ENCODE assay signal across 11 cellular contexts in the genomic region with DNA sequence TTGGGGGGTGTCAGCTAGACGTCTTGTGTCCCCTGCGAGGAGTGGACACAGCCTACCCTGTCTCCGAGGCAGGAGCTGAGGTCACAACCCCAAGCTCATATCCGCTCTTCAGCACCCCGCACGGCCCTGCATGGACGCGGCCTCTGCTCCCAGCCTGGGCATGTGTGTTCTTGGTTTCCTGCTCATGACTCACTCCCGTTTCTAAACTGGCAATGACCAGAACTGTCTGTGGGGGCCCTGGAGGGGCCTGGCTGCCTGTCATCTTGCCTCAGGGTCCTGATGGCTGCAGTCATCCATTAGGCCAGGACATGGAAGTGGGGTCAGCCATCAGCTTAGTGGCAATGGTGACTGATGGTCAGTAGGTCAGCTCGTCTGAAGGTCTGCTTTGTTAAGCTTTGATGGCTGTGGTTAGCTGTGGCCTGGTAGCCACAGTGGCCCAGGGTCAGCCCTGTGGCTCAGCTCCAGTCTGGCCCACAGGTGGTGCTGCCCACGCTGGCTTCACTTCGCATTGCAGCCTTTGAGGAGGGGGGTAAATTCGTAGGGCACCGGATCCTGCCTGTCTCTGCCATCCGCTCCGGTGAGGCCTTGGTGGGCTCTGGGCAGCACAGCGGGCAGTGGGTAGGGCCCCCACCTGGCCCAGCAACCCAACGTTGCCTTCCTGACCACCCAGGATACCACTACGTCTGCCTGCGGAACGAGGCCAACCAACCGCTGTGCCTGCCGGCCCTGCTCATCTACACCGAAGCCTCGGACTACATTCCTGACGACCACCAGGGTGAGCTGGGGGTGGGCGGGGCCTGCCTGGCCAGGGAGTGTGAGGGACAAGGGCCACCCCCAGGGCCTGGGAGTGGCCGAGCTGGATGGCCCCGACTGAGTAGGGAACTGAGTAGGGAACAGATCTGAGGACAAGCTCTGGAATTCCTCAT. TPM values are rescaled to one million over a fixed set of nuclear protein-coding genes. Genes with fewer than 3 reads are reported as not detected.
DNase-seq lines count a peak whose midpoint lies in the region; ATAC-seq and TF ChIP-seq lines count a peak whose summit lies in the region.
"Had no signal": no experiment of that assay in that cellular context is flagged by ENCODE, and none has a peak within 500 bp of the region (broad histone marks: within the 10 kb centered on the region; RNA-seq: fewer than 3 reads in every experiment).

No MANE protein-coding gene starts in this region.

- H3K4me3 Mint-ChIP-seq in stimulated activated naive CD8-positive, alpha-beta T cell treated with anti-CD3 and anti-CD28 coated beads, Interleukin-15, amount 100 ng/mL, for 72 hours: no peak overlapping the region
- H3K4me3 Mint-ChIP-seq: activated T-cell treated with anti-CD3 and anti-CD28 coated beads, Interleukin-2, amount 50 U/mL, for 4 hours had no signal

- no peak for TF ChIP-seq CTCF in AG10803 (conservative IDR thresholded peaks at IDR 0.05; ENCODE audit: low read length)
- TF ChIP-seq CTCF in RWPE2 (IDR thresholded peaks at IDR 0.05; ENCODE audit: poor library complexity, severe bottlenecking): no peak

- no peak overlapping the region for H3K4me3 ChIP-seq in AG10803 (ENCODE audit: low read length)
- no peak overlapping the region for H3K4me3 ChIP-seq in RWPE2 (ENCODE audit: severe bottlenecking)
- H3K4me3 ChIP-seq: pancreas, tibial nerve had no signal

- ATAC-seq in RWPE2 (ENCODE audit: low read depth) (peak; percentile 51), HG03354 (IDR thresholded peaks at IDR 0.05; ENCODE audit: poor library complexity, severe bottlenecking, unreplicated experiment) (no peak)
- ATAC-seq in stimulated activated naive CD8-positive, alpha-beta T cell treated with anti-CD3 and anti-CD28 coated beads, Interleukin-15, amount 100 ng/mL, for 72 hours: no peak
- ATAC-seq: activated T-cell treated with anti-CD3 and anti-CD28 coated beads, Interleukin-2, amount 50 U/mL, for 4 hours; pancreas had no signal

- H3K27me3 Mint-ChIP-seq in stimulated activated naive CD8-positive, alpha-beta T cell treated with anti-CD3 and anti-CD28 coated beads, Interleukin-15, amount 100 ng/mL, for 72 hours: no peaks in the 10 kb centered on the region

- peak; percentile 16 for DNase-seq in AG10803 (ENCODE audit: low read depth)
- no peak for DNase-seq in RWPE2 (ENCODE audit: low spot score)
- DNase-seq in glomerular visceral epithelial cell (ENCODE audit: extremely low spot score): peak; percentile 47
- DNase-seq in occipital lobe (lab: John Stamatoyannopoulos, UW): no peak
- DNase-seq in stimulated activated naive CD8-positive, alpha-beta T cell treated with anti-CD3 and anti-CD28 coated beads, Interleukin-15, amount 100 ng/mL, for 72 hours: no peak
- DNase-seq: activated T-cell treated with anti-CD3 and anti-CD28 coated beads, Interleukin-2, amount 50 U/mL, for 4 hours; central memory CD4-positive, alpha-beta T cell; GF-D8 had no signal

- peak overlapping the region; percentile 28 for H3K27ac ChIP-seq in RWPE2 (ENCODE audit: poor library complexity, severe bottlenecking)
- H3K27ac ChIP-seq: pancreas, tibial nerve had no signal

- no peaks in the 10 kb centered on the region for H3K9me3 ChIP-seq in RWPE2 (ENCODE audit: severe bottlenecking)
- H3K9me3 ChIP-seq: pancreas, tibial nerve had no signal

- no peaks in the 10 kb centered on the region for H3K27me3 ChIP-seq in RWPE2 (ENCODE audit: insufficient read depth, poor library complexity, severe bottlenecking)
- H3K27me3 ChIP-seq: pancreas, tibial nerve had no signal

- H3K36me3 ChIP-seq in RWPE2 (ENCODE audit: low read depth): peaks cover 65% of the 10 kb centered on the region

- peaks cover 15% of the 10 kb centered on the region for H3K4me1 ChIP-seq in RWPE2 (ENCODE audit: insufficient read depth, poor library complexity, severe bottlenecking)

- H3K4me1 Mint-ChIP-seq in stimulated activated naive CD8-positive, alpha-beta T cell treated with anti-CD3 and anti-CD28 coated beads, Interleukin-15, amount 100 ng/mL, for 72 hours: peaks cover 23% of the 10 kb centered on the region

- no peaks in the 10 kb centered on the region for H3K9me3 Mint-ChIP-seq in stimulated activated naive CD8-positive, alpha-beta T cell treated with anti-CD3 and anti-CD28 coated beads, Interleukin-15, amount 100 ng/mL, for 72 hours
- H3K9me3 Mint-ChIP-seq: activated T-cell treated with anti-CD3 and anti-CD28 coated beads, Interleukin-2, amount 50 U/mL, for 4 hours had no signal

- no peak overlapping the region for H3K27ac Mint-ChIP-seq in stimulated activated naive CD8-positive, alpha-beta T cell treated with anti-CD3 and anti-CD28 coated beads, Interleukin-15, amount 100 ng/mL, for 72 hours

RNA-seq across cellular contexts. Expression of a gene that starts 12.0 kb away (rescaled TPM):
- 9.2 TPM for total RNA-seq in occipital lobe

RNA-seq across cellular contexts. Expression of a gene that starts 16.5 kb away (rescaled TPM):
- total RNA-seq in occipital lobe: 74.2 TPM

RNA-seq across cellular contexts. Expression of a gene that starts 21.2 kb away (rescaled TPM):
- total RNA-seq in occipital lobe: 28.2 TPM

RNA-seq across cellular contexts. Expression of a gene that starts 22.4 kb away (rescaled TPM):
- 9.7 TPM for total RNA-seq in occipital lobe

RNA-seq across cellular contexts. Expression of a gene that starts 22.4 kb away (rescaled TPM):
- 17.5 TPM for total RNA-seq in occipital lobe

Comparison
In these comparisons a context has a peak if more than half of its experiments do, and no peak if none do; other contexts are left out.
1. DNase-seq: peak in AG10803 (single experiment) and glomerular visceral epithelial cell (single experiment); none in RWPE2 (single experiment), occipital lobe (single experiment) and stimulated activated naive CD8-positive, alpha-beta T cell treated with anti-CD3 and anti-CD28 coated beads, Interleukin-15, amount 100 ng/mL, for 72 hours (0 of 2).